ENCODE assay signal across 21 cellular contexts in genomic region chr5:33712664-33713063, GRCh38.
"Had no signal": no experiment of that assay in that cellular context is flagged by ENCODE, and none has a peak within 500 bp of the region (broad histone marks: within the 10 kb centered on the region; RNA-seq: fewer than 3 reads in every experiment).

No MANE protein-coding gene starts in this region.

- H3K27me3 Mint-ChIP-seq: activated CD8-positive, alpha-beta memory T cell treated with anti-CD3 and anti-CD28 coated beads, Interleukin-2, amount 10 ng/mL, durations not matched to agents 7 days and 5 days; activated naive CD4-positive, alpha-beta T cell treated with anti-CD3 and anti-CD28 coated beads, Interleukin-2, amount 50 U/mL, for 24 hours; activated T-cell treated with anti-CD3 and anti-CD28 coated beads, Interleukin-2, amount 50 U/mL, for 24 hours had no signal

- H3K9me3 Mint-ChIP-seq: activated T-helper 1 cell treated with anti-CD3 and anti-CD28 coated beads, Interleukin-12 subunit alpha, Interleukin-12 subunit beta, Interleukin-2, Interleukin-4 antibody, amounts not matched to agents 30 ng/mL and 10 ng/mL and 1 ng/mL, durations not matched to agents 14 hours and 24 hours and 36 hours had no signal

- H3K27ac ChIP-seq: SJCRH30, VCaP had no signal

- H3K36me3 ChIP-seq: MG63, SJCRH30 had no signal

- H3K4me2 ChIP-seq: SK-N-SH had no signal

- H3K4me1 Mint-ChIP-seq: activated naive CD4-positive, alpha-beta T cell treated with anti-CD3 and anti-CD28 coated beads, Interleukin-2, amount 50 U/mL, for 24 hours had no signal

- H3K9me3 ChIP-seq: SK-N-SH had no signal

- H3K4me3 ChIP-seq: MG63, SJCRH30 had no signal

- H3K4me1 ChIP-seq: SJCRH30 had no signal

- DNase-seq: activated CD4-positive, alpha-beta T cell treated with anti-CD3 and anti-CD28 coated beads for 4 hours; activated CD8-positive, alpha-beta memory T cell treated with anti-CD3 and anti-CD28 coated beads, Interleukin-2, amount 10 ng/mL, durations not matched to agents 7 days and 5 days; activated effector memory CD4-positive, alpha-beta T cell treated with Interleukin-2 at 50 U/mL for 16 hours; activated naive CD4-positive, alpha-beta T cell; activated T-cell treated with anti-CD3 and anti-CD28 coated beads, Interleukin-2, amount 50 U/mL, for 24 hours; aorta; central memory CD4-positive, alpha-beta T cell; MG63; NCI-H1105 treated with DMSO at 0.1 percent for 48 hours; NCI-H1436 treated with DMSO at 0.1 percent for 48 hours; NCI-H187; NCI-H2081; NCI-H510A treated with DMSO at 0.1 percent for 48 hours; NCI-H69; NK-92 treated with Interleukin-12 subunit alpha and Interleukin-12 subunit beta, amount 100 ng/mL, for 24 hours; SJCRH30; SK-N-SH had no signal

- H3K27ac Mint-ChIP-seq: activated CD8-positive, alpha-beta memory T cell treated with anti-CD3 and anti-CD28 coated beads, Interleukin-2, amount 10 ng/mL, durations not matched to agents 7 days and 5 days; activated naive CD4-positive, alpha-beta T cell treated with anti-CD3 and anti-CD28 coated beads, Interleukin-2, amount 50 U/mL, for 24 hours; activated T-cell treated with anti-CD3 and anti-CD28 coated beads, Interleukin-2, amount 50 U/mL, for 24 hours; activated T-helper 1 cell treated with anti-CD3 and anti-CD28 coated beads, Interleukin-12 subunit alpha, Interleukin-12 subunit beta, Interleukin-2, Interleukin-4 antibody, amounts not matched to agents 30 ng/mL and 10 ng/mL and 1 ng/mL, durations not matched to agents 14 hours and 24 hours and 36 hours had no signal

- H3K36me3 Mint-ChIP-seq: activated CD8-positive, alpha-beta memory T cell treated with anti-CD3 and anti-CD28 coated beads, Interleukin-2, amount 10 ng/mL, durations not matched to agents 7 days and 5 days; activated naive CD4-positive, alpha-beta T cell treated with anti-CD3 and anti-CD28 coated beads, Interleukin-2, amount 50 U/mL, for 24 hours had no signal

- H3K27me3 ChIP-seq: MG63, SJCRH30 had no signal

- H3K9ac ChIP-seq: SK-N-SH had no signal

- ATAC-seq: activated CD8-positive, alpha-beta memory T cell treated with anti-CD3 and anti-CD28 coated beads, Interleukin-2, amount 10 ng/mL, durations not matched to agents 7 days and 5 days; Panc1 had no signal

- H3K4me3 Mint-ChIP-seq: activated CD8-positive, alpha-beta memory T cell treated with anti-CD3 and anti-CD28 coated beads, Interleukin-2, amount 10 ng/mL, durations not matched to agents 7 days and 5 days; activated naive CD4-positive, alpha-beta T cell treated with anti-CD3 and anti-CD28 coated beads, Interleukin-2, amount 50 U/mL, for 24 hours; activated T-cell treated with anti-CD3 and anti-CD28 coated beads, Interleukin-2, amount 50 U/mL, for 24 hours; activated T-helper 1 cell treated with anti-CD3 and anti-CD28 coated beads, Interleukin-12 subunit alpha, Interleukin-12 subunit beta, Interleukin-2, Interleukin-4 antibody, amounts not matched to agents 30 ng/mL and 10 ng/mL and 1 ng/mL, durations not matched to agents 14 hours and 24 hours and 36 hours had no signal
